8 cellular contexts compared by ENCODE assay signal in the genomic region with DNA sequence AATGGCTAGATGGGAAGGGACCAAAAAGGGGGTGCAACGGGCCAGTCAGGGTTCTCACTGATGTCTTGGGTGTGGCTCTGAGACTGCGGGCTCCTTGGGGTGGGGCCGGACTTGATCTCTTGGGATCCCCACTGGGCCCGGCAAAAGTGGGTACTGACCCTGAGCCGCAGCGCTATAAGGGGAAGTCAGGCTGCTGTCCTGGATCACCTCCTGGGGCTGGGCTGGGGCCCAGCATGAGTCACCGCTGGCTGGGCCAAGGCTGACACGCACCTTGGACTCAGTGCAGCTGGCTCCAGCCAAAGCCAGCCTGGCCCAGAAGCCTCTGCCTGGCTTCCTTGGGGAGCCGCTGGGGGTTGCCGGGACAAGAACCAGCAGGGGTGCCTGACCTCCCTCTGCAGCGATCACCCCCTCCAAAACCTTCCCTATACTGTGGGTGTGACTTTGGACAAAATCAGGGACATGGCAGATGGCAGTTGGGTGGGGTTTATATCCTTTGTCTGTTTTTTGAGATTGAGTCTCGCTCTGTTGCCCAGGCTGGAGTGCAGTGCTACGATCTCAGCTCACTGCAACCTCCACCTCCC. TPM values are rescaled to one million over a fixed set of nuclear protein-coding genes. Genes with fewer than 3 reads are reported as not detected.
DNase-seq lines count a peak whose midpoint lies in the region; ATAC-seq and TF ChIP-seq lines count a peak whose summit lies in the region.

No MANE protein-coding gene starts in this region.

- TF ChIP-seq CTCF in glutamatergic neuron (IDR thresholded peaks at IDR 0.05; ENCODE audit: partially characterized antibody, unreplicated experiment), result no peak

- no peak overlapping the region for H3K4me3 Mint-ChIP-seq in activated T-helper 17 cell treated with anti-CD3 and anti-CD28 coated beads, Interleukin-2, amount 50 U/mL, for 72 hours
- H3K4me3 Mint-ChIP-seq in glutamatergic neuron (ENCODE audit: unreplicated experiment), result no peak overlapping the region

- H3K27ac Mint-ChIP-seq in activated T-helper 17 cell treated with anti-CD3 and anti-CD28 coated beads, Interleukin-2, amount 50 U/mL, for 72 hours, result no peak overlapping the region
- peak overlapping the region; percentile 28 for H3K27ac Mint-ChIP-seq in glutamatergic neuron (ENCODE audit: unreplicated experiment)

- peak; percentile 35 for ATAC-seq in activated T-helper 17 cell treated with anti-CD3 and anti-CD28 coated beads, Interleukin-2, amount 50 U/mL, for 72 hours (replicated peaks)
- ATAC-seq in HG03045 (IDR thresholded peaks at IDR 0.05; ENCODE audit: unreplicated experiment), result no peak
- ATAC-seq in HG03196 (IDR thresholded peaks at IDR 0.05; ENCODE audit: unreplicated experiment), result no peak

- H3K9me3 Mint-ChIP-seq in activated T-helper 17 cell treated with anti-CD3 and anti-CD28 coated beads, Interleukin-2, amount 50 U/mL, for 72 hours, result no peaks in the 10 kb centered on the region
- H3K9me3 Mint-ChIP-seq in glutamatergic neuron (ENCODE audit: unreplicated experiment), result peaks cover 16% of the 10 kb centered on the region

- peak; percentile 89 for DNase-seq in ACHN
- DNase-seq in HT1080 (ENCODE audit: low read depth), result peak; percentile 87
- no peak for DNase-seq in glutamatergic neuron
- DNase-seq in posterior vena cava (ENCODE audit: low spot score), result peak; percentile 96
- no peak for DNase-seq in OCI-M2 (lab: John Stamatoyannopoulos, UW; ENCODE audit: unreplicated experiment)

- intact Hi-C loops in posterior vena cava (cut with DNase I), result loop anchor here in 1 of 2 donors (10.0 kb wide), 1 partner anchor 140 kb away; a partner anchor contains a TSS

- H3K4me1 Mint-ChIP-seq in activated T-helper 17 cell treated with anti-CD3 and anti-CD28 coated beads, Interleukin-2, amount 50 U/mL, for 72 hours, result peaks cover 8% of the 10 kb centered on the region
- H3K4me1 Mint-ChIP-seq in glutamatergic neuron (ENCODE audit: low read depth, unreplicated experiment), result peaks cover 8% of the 10 kb centered on the region

- H3K36me3 Mint-ChIP-seq in activated T-helper 17 cell treated with anti-CD3 and anti-CD28 coated beads, Interleukin-2, amount 50 U/mL, for 72 hours (ENCODE audit: low read depth), result peaks cover 30% of the 10 kb centered on the region
- H3K36me3 Mint-ChIP-seq in glutamatergic neuron (ENCODE audit: unreplicated experiment), result peaks cover 8% of the 10 kb centered on the region

- no peaks in the 10 kb centered on the region for H3K27me3 Mint-ChIP-seq in activated T-helper 17 cell treated with anti-CD3 and anti-CD28 coated beads, Interleukin-2, amount 50 U/mL, for 72 hours
- peaks cover 15% of the 10 kb centered on the region for H3K27me3 Mint-ChIP-seq in glutamatergic neuron (ENCODE audit: unreplicated experiment)

- in situ Hi-C loops in ACHN (cut with HindIII; ENCODE audit: low pct_ligation_motif_present, low pct_unique_long_range_greater_than_20kb, low sequenced_read_pairs), result no loop called here

RNA-seq across cellular contexts. Expression of a gene that starts 0.6 kb away (rescaled TPM):
- total RNA-seq in HT1080 (2014; rRNA removed; shearing (Covaris generic)), result not detected in 2 replicates
- not detected in 2 replicates for polyA plus RNA-seq in HT1080 (2015; cell fraction: cytosol; rRNA removed)
- polyA plus RNA-seq in HT1080 (2015; cell fraction: nucleus; rRNA removed), result 0.15 TPM in 1 of 2 replicates, not detected in the other
- 1 to 10 TPM; 1.1 to 1.3 TPM for total RNA-seq in activated T-helper 17 cell treated with anti-CD3 and anti-CD28 coated beads, Interleukin-2, amount 50 U/mL, for 72 hours
- 23.6 TPM for total RNA-seq in glutamatergic neuron (ENCODE audit: unreplicated experiment)
- 1 to 10 TPM; 2.6 to 4.9 TPM for total RNA-seq in posterior vena cava

RNA-seq across cellular contexts. Expression of a gene that starts 6.6 kb away (rescaled TPM):
- total RNA-seq in HT1080 (2014; rRNA removed; shearing (Covaris generic)), result 55.4 and 64.5 TPM in 2 replicates
- 98.9 and 105 TPM in 2 replicates for polyA plus RNA-seq in HT1080 (2015; cell fraction: cytosol; rRNA removed)
- polyA plus RNA-seq in HT1080 (2015; cell fraction: nucleus; rRNA removed), result 39.1 and 39.4 TPM in 2 replicates
- total RNA-seq in activated T-helper 17 cell treated with anti-CD3 and anti-CD28 coated beads, Interleukin-2, amount 50 U/mL, for 72 hours, result 100 to 1,000 TPM; 177 to 324 TPM
- total RNA-seq in glutamatergic neuron (ENCODE audit: unreplicated experiment), result 341 TPM
- 100 to 1,000 TPM; 192 to 231 TPM for total RNA-seq in posterior vena cava

RNA-seq across cellular contexts. Expression of a gene that starts 48.0 kb away (rescaled TPM):
- total RNA-seq in HT1080 (2014; rRNA removed; shearing (Covaris generic)), result 456 and 535 TPM in 2 replicates
- 296 and 419 TPM in 2 replicates for polyA plus RNA-seq in HT1080 (2015; cell fraction: cytosol; rRNA removed)
- polyA plus RNA-seq in HT1080 (2015; cell fraction: nucleus; rRNA removed), result 97.6 and 115 TPM in 2 replicates
- 100 to 1,000 TPM; 176 to 252 TPM for total RNA-seq in activated T-helper 17 cell treated with anti-CD3 and anti-CD28 coated beads, Interleukin-2, amount 50 U/mL, for 72 hours
- total RNA-seq in glutamatergic neuron (ENCODE audit: unreplicated experiment), result 137 TPM
- 10 to 100 TPM; 44.4 to 46.9 TPM for total RNA-seq in posterior vena cava

RNA-seq across cellular contexts. Expression of a gene that starts 48.6 kb away (rescaled TPM):
- 0.13 TPM in 1 of 2 replicates, not detected in the other for total RNA-seq in HT1080 (2014; rRNA removed; shearing (Covaris generic))
- polyA plus RNA-seq in HT1080 (2015; cell fraction: cytosol; rRNA removed), result 0.07 and 0.08 TPM in 2 replicates
- 0.34 and 0.48 TPM in 2 replicates for polyA plus RNA-seq in HT1080 (2015; cell fraction: nucleus; rRNA removed)
- total RNA-seq in activated T-helper 17 cell treated with anti-CD3 and anti-CD28 coated beads, Interleukin-2, amount 50 U/mL, for 72 hours, result 1 to 10 TPM in 1 of 2 donors, under 1 TPM in 1; 0.95 to 1.4 TPM
- total RNA-seq in glutamatergic neuron (ENCODE audit: unreplicated experiment), result 69.8 TPM
- 1 to 10 TPM in 1 of 2 donors, under 1 TPM in 1; 0.90 to 1.1 TPM for total RNA-seq in posterior vena cava

Comparison
In these comparisons a context has a peak if more than half of its experiments do, and no peak if none do; other contexts are left out.
1. DNase-seq: peak in ACHN (single experiment), HT1080 (single experiment) and posterior vena cava (single experiment); none in glutamatergic neuron (single experiment) and OCI-M2 (single experiment).